ENCODE assay signal across 7 cellular contexts in genomic region chr1:12475158-12475934, GRCh38.
DNase-seq lines count a peak whose midpoint lies in the region; ATAC-seq and TF ChIP-seq lines count a peak whose summit lies in the region.

No MANE protein-coding gene starts in this region.

- H3K9ac ChIP-seq in endodermal cell (ENCODE audit: extremely low read depth, low read length, poor library complexity, severe bottlenecking): no peak overlapping the region
- no peak overlapping the region for H3K9ac ChIP-seq in H9 (ENCODE audit: extremely low read depth, insufficient read length, low read length)

- H3K4me3 ChIP-seq in right cardiac atrium (ENCODE audit: low read length) (no peak overlapping the region), endodermal cell (ENCODE audit: low read length) (no peak overlapping the region)

- no peaks in the 10 kb centered on the region for H3K79me2 ChIP-seq in H9 (ENCODE audit: insufficient read depth, low read length)

- no peak overlapping the region for H3K18ac ChIP-seq in H9 (ENCODE audit: insufficient read length, low read depth, low read length)

- H3K4me3 Mint-ChIP-seq in T-helper 1 cell treated with Interleukin-12 subunit alpha and Interleukin-12 subunit beta and Interleukin-4 antibody, amounts not matched to agents 30 μg/mL and 1 μg/mL, for 36 hours: peak overlapping the region; percentile 30
- H3K4me3 Mint-ChIP-seq in stimulated activated effector memory CD8-positive, alpha-beta T cell treated with anti-CD3 and anti-CD28 coated beads, Interleukin-12 subunit alpha, Interleukin-12 subunit beta, amount 100 ng/mL, for 72 hours: peak overlapping the region; percentile 30
- H3K4me3 Mint-ChIP-seq in endodermal cell: no peak overlapping the region
- H3K4me3 Mint-ChIP-seq in H9: no peak overlapping the region

- H3K9me3 Mint-ChIP-seq in T-helper 1 cell treated with Interleukin-12 subunit alpha and Interleukin-12 subunit beta and Interleukin-4 antibody, amounts not matched to agents 30 μg/mL and 1 μg/mL, for 36 hours: no peaks in the 10 kb centered on the region
- H3K9me3 Mint-ChIP-seq in stimulated activated effector memory CD8-positive, alpha-beta T cell treated with anti-CD3 and anti-CD28 coated beads, Interleukin-12 subunit alpha, Interleukin-12 subunit beta, amount 100 ng/mL, for 72 hours: no peaks in the 10 kb centered on the region
- H3K9me3 Mint-ChIP-seq in endodermal cell: peaks cover 31% of the 10 kb centered on the region
- peaks cover 14 to 20% of the 10 kb centered on the region in 2 experiments; a peak in 4 of 5 replicates for H3K9me3 Mint-ChIP-seq in H9

- H4K5ac ChIP-seq in H9 (ENCODE audit: insufficient read length, low read depth, low read length): no peak overlapping the region

- H2BK15ac ChIP-seq in H9 (ENCODE audit: low read depth, low read length): no peak overlapping the region

- TF ChIP-seq CTCF in endodermal cell (conservative IDR thresholded peaks at IDR 0.05) (no peak), H9 (conservative IDR thresholded peaks at IDR 0.05) (no peak)

- peaks cover 24% of the 10 kb centered on the region for H3K36me3 ChIP-seq in endodermal cell (ENCODE audit: control insufficient read depth, insufficient read depth, low read length)

- H3K79me1 ChIP-seq in H9 (ENCODE audit: insufficient read depth, low read depth, low read length, poor library complexity, severe bottlenecking): no peaks in the 10 kb centered on the region

- peaks cover 84% of the 10 kb centered on the region for H3K4me1 Mint-ChIP-seq in T-helper 1 cell treated with Interleukin-12 subunit alpha and Interleukin-12 subunit beta and Interleukin-4 antibody, amounts not matched to agents 30 μg/mL and 1 μg/mL, for 36 hours (ENCODE audit: low read depth)
- peaks cover 89% of the 10 kb centered on the region for H3K4me1 Mint-ChIP-seq in stimulated activated effector memory CD8-positive, alpha-beta T cell treated with anti-CD3 and anti-CD28 coated beads, Interleukin-12 subunit alpha, Interleukin-12 subunit beta, amount 100 ng/mL, for 72 hours
- peaks cover 10% of the 10 kb centered on the region for H3K4me1 Mint-ChIP-seq in endodermal cell
- peaks cover 17 to 18% of the 10 kb centered on the region in 2 experiments for H3K4me1 Mint-ChIP-seq in H9

- no peak overlapping the region for H3K4me2 ChIP-seq in H9 (ENCODE audit: insufficient read depth, insufficient read length, low read length)

- H2BK12ac ChIP-seq in H9 (ENCODE audit: insufficient read length, low read depth, low read length): no peak overlapping the region

- H2AFZ ChIP-seq in H9 (ENCODE audit: low read length): no peak overlapping the region

- no peak overlapping the region for H3K4ac ChIP-seq in H9 (ENCODE audit: low read depth, low read length)

- no peak overlapping the region for H2BK120ac ChIP-seq in H9 (ENCODE audit: low read depth, low read length, poor library complexity, severe bottlenecking)

- H3K23me2 ChIP-seq in H9 (ENCODE audit: insufficient read length, low read depth, low read length, poor library complexity, severe bottlenecking): no peaks in the 10 kb centered on the region

- CTCF ChIA-PET in HEK293T (lab: Yijun Ruan, JAX): interaction anchor here (0.5 kb wide), 1 partner anchor 128 kb away, joined by 4 read pairs; no protein-coding TSS in a partner anchor

- no peaks in the 10 kb centered on the region for H4K20me1 ChIP-seq in H9 (ENCODE audit: control insufficient read depth, insufficient read depth, insufficient read length)

- no peaks in the 10 kb centered on the region for H3K9me3 ChIP-seq in right cardiac atrium (ENCODE audit: control insufficient read depth, low read length)
- peaks cover 32% of the 10 kb centered on the region for H3K9me3 ChIP-seq in endodermal cell (ENCODE audit: control insufficient read depth, low read length)
- peaks cover 17% of the 10 kb centered on the region for H3K9me3 ChIP-seq in H9 (ENCODE audit: control insufficient read depth, low read depth, low read length)

- peak overlapping the region; percentile 78 for H3K27ac Mint-ChIP-seq in T-helper 1 cell treated with Interleukin-12 subunit alpha and Interleukin-12 subunit beta and Interleukin-4 antibody, amounts not matched to agents 30 μg/mL and 1 μg/mL, for 36 hours
- peak overlapping the region; percentile 50 for H3K27ac Mint-ChIP-seq in stimulated activated effector memory CD8-positive, alpha-beta T cell treated with anti-CD3 and anti-CD28 coated beads, Interleukin-12 subunit alpha, Interleukin-12 subunit beta, amount 100 ng/mL, for 72 hours
- H3K27ac Mint-ChIP-seq in endodermal cell (no peak overlapping the region), H9 (no peak overlapping the region)

- no peaks in the 10 kb centered on the region for H3K27me3 Mint-ChIP-seq in T-helper 1 cell treated with Interleukin-12 subunit alpha and Interleukin-12 subunit beta and Interleukin-4 antibody, amounts not matched to agents 30 μg/mL and 1 μg/mL, for 36 hours (ENCODE audit: low read depth)
- no peaks in the 10 kb centered on the region for H3K27me3 Mint-ChIP-seq in endodermal cell (ENCODE audit: insufficient read depth)
- H3K27me3 Mint-ChIP-seq in H9 (ENCODE audit: low read depth): no peaks in the 10 kb centered on the region

- H2BK5ac ChIP-seq in H9 (ENCODE audit: insufficient read length, low read length): no peak overlapping the region

- H3K27ac ChIP-seq in right cardiac atrium (ENCODE audit: low read length) (peak overlapping the region; percentile 82), endodermal cell (ENCODE audit: low read depth, low read length) (no peak overlapping the region), H9 (ENCODE audit: insufficient read length, low read depth, low read length) (no peak overlapping the region)

- intact Hi-C loops in right cardiac atrium (cut with DNase I): loop anchor here in 2 of 4 donors (10.0 kb wide), 2 partner anchors 139 to 141 kb away; partner anchors contain the start of gene DHRS3 (in 1 of the 2)

- POLR2A ChIA-PET in HEK293T (lab: Yijun Ruan, JAX): interaction anchor here (1.2 to 1.3 kb wide), 2 partner anchors 143 kb away, joined by 3 to 4 read pairs; partner anchors contain the start of gene DHRS3

- 48% methylated on average over 4 of the region's 4 CpGs for WGBS in right cardiac atrium
- 89 to 95% methylated on average over 3 to 4 of the region's 4 CpGs for WGBS in endodermal cell (ENCODE audit: insufficient coverage in 1 of 2, insufficient read length in 1 of 2), 2 experiments
- no CpG with 5 or more reads among the region's 4 CpGs for WGBS in H9 (ENCODE audit: extremely low coverage, insufficient read length, low lambda C conversion rate)

- peaks cover 18% of the 10 kb centered on the region for H3K36me3 Mint-ChIP-seq in T-helper 1 cell treated with Interleukin-12 subunit alpha and Interleukin-12 subunit beta and Interleukin-4 antibody, amounts not matched to agents 30 μg/mL and 1 μg/mL, for 36 hours (ENCODE audit: low read depth)
- peaks cover 9% of the 10 kb centered on the region for H3K36me3 Mint-ChIP-seq in stimulated activated effector memory CD8-positive, alpha-beta T cell treated with anti-CD3 and anti-CD28 coated beads, Interleukin-12 subunit alpha, Interleukin-12 subunit beta, amount 100 ng/mL, for 72 hours
- H3K36me3 Mint-ChIP-seq in endodermal cell (ENCODE audit: low read depth) (peaks cover 48% of the 10 kb centered on the region), H9 (ENCODE audit: insufficient read depth in 1 of 3, low read depth in 3 of 3) (peaks cover 15 to 27% (median 26%) of the 10 kb centered on the region in 3 experiments)

- no peak overlapping the region for H2BK20ac ChIP-seq in H9 (ENCODE audit: low read depth, low read length, poor library complexity, severe bottlenecking)

- no peak overlapping the region for H3K23ac ChIP-seq in H9 (ENCODE audit: insufficient read length, low read depth, low read length)

- no peak overlapping the region for H4K8ac ChIP-seq in H9 (replicated peaks; ENCODE audit: insufficient read length, low read depth, low read length)

- no peak overlapping the region for H3K56ac ChIP-seq in H9 (ENCODE audit: insufficient read length, low read depth, low read length)

- no peak overlapping the region for H4K91ac ChIP-seq in H9 (ENCODE audit: insufficient read length, low read depth, low read length)

- ATAC-seq in right cardiac atrium (no peak), GM21619 (IDR thresholded peaks at IDR 0.05; ENCODE audit: unreplicated experiment) (no peak)
- no peak for ATAC-seq in stimulated activated effector memory CD8-positive, alpha-beta T cell treated with anti-CD3 and anti-CD28 coated beads, Interleukin-12 subunit alpha, Interleukin-12 subunit beta, amount 100 ng/mL, for 72 hours

- DNase-seq in HEK293T (ENCODE audit: extremely low spot score) (no peak), right cardiac atrium (no peak), endodermal cell (no peak), H9 (no peak)
- DNase-seq in stimulated activated effector memory CD8-positive, alpha-beta T cell treated with anti-CD3 and anti-CD28 coated beads, Interleukin-12 subunit alpha, Interleukin-12 subunit beta, amount 100 ng/mL, for 72 hours (ENCODE audit: low spot score in 2 of 2): no peak

- H3K4me1 ChIP-seq in right cardiac atrium (ENCODE audit: control insufficient read depth, insufficient read depth, low read length) (peaks cover 44% of the 10 kb centered on the region), endodermal cell (ENCODE audit: control insufficient read depth, insufficient read depth, low read length) (no peaks in the 10 kb centered on the region), H9 (ENCODE audit: insufficient read depth, low read length) (no peaks in the 10 kb centered on the region; the same call in 1 of the 2 replicates)

- H3T11ph ChIP-seq in H9 (ENCODE audit: low read length): no peak overlapping the region

- no peak overlapping the region for H2AK5ac ChIP-seq in H9 (ENCODE audit: insufficient read length, low read length)

- H3K27me3 ChIP-seq in right cardiac atrium (ENCODE audit: control insufficient read depth, insufficient read depth): no peaks in the 10 kb centered on the region
- no peaks in the 10 kb centered on the region for H3K27me3 ChIP-seq in endodermal cell (ENCODE audit: control insufficient read depth, insufficient read depth, low read length, poor library complexity, severe bottlenecking)
- no peaks in the 10 kb centered on the region for H3K27me3 ChIP-seq in H9 (ENCODE audit: insufficient read depth, low read length)

- H3K14ac ChIP-seq in H9 (ENCODE audit: insufficient read depth, low read length): no peak overlapping the region

TF ChIP-seq in HEK293T, 16 proteins besides CTCF, POLR2A, EP300 and RAD21:
- TF ChIP-seq ARNT (IDR thresholded peaks at IDR 0.05): no peak
- peak; percentile 13; the same call in 1 of the 2 replicates for TF ChIP-seq PKNOX1 (IDR thresholded peaks at IDR 0.05)

Comparison
In these comparisons a context has a peak if more than half of its experiments do, and no peak if none do; other contexts are left out.
1. H3K27ac Mint-ChIP-seq: peak in T-helper 1 cell treated with Interleukin-12 subunit alpha and Interleukin-12 subunit beta and Interleukin-4 antibody, amounts not matched to agents 30 μg/mL and 1 μg/mL, for 36 hours (single experiment) and stimulated activated effector memory CD8-positive, alpha-beta T cell treated with anti-CD3 and anti-CD28 coated beads, Interleukin-12 subunit alpha, Interleukin-12 subunit beta, amount 100 ng/mL, for 72 hours (single experiment); none in endodermal cell (single experiment) and H9 (0 of 3).
2. H3K4me3 Mint-ChIP-seq: peak in T-helper 1 cell treated with Interleukin-12 subunit alpha and Interleukin-12 subunit beta and Interleukin-4 antibody, amounts not matched to agents 30 μg/mL and 1 μg/mL, for 36 hours (single experiment) and stimulated activated effector memory CD8-positive, alpha-beta T cell treated with anti-CD3 and anti-CD28 coated beads, Interleukin-12 subunit alpha, Interleukin-12 subunit beta, amount 100 ng/mL, for 72 hours (single experiment); none in endodermal cell (single experiment) and H9 (0 of 2).